In genomic region chr6:89987140-89987539, GRCh38 we compare ENCODE assay signal across 20 cellular contexts.
DNase-seq lines count a peak whose midpoint lies in the region; ATAC-seq and TF ChIP-seq lines count a peak whose summit lies in the region.
"Had no signal": no experiment of that assay in that cellular context is flagged by ENCODE, and none has a peak within 500 bp of the region (broad histone marks: within the 10 kb centered on the region; RNA-seq: fewer than 3 reads in every experiment).

No MANE protein-coding gene starts in this region.

- peak in 1 of 2 donors; percentile 22 for ATAC-seq in CD4-positive, CD25-positive, alpha-beta regulatory T cell (ENCODE audit: low read depth in 2 of 2)
- no peak for ATAC-seq in naive thymus-derived CD8-positive, alpha-beta T cell
- no peak for ATAC-seq in omental fat pad (ENCODE audit: low FRiP score)
- ATAC-seq in GM21528 (IDR thresholded peaks at IDR 0.05; ENCODE audit: low FRiP score, unreplicated experiment): no peak
- ATAC-seq: gastroesophageal sphincter, left ventricle myocardium superior, Right ventricle myocardium inferior had no signal

- H3K36me3 ChIP-seq in CD4-positive, CD25-positive, alpha-beta regulatory T cell (ENCODE audit: control insufficient read depth, insufficient read depth, low read length): no peaks in the 10 kb centered on the region
- H3K36me3 ChIP-seq: gastroesophageal sphincter, transverse colon had no signal

- DNase-seq in AG04450 (ENCODE audit: low read depth, low spot score) (no peak), omental fat pad (ENCODE audit: low spot score) (no peak), NCI-H2171 (lab: John Stamatoyannopoulos, UW) (no peak)
- DNase-seq in CD4-positive, CD25-positive, alpha-beta regulatory T cell: no peak
- DNase-seq in activated T-helper 2 cell treated with anti-CD3 and anti-CD28 coated beads, Interferon-gamma antibody, Interleukin-2, Interleukin-4, amounts not matched to agents 10 μg/mL and 5 μg/mL and 100 μg/mL, durations not matched to agents 14 hours and 24 hours and 36 hours (ENCODE audit: low spot score): no peak
- DNase-seq in naive thymus-derived CD8-positive, alpha-beta T cell: no peak
- DNase-seq: activated CD4-positive, alpha-beta T cell treated with anti-CD3 and anti-CD28 coated beads, Interleukin-2, amount 10 ng/mL, durations not matched to agents 7 days and 5 days; cortex of kidney; DMS 273 treated with DMSO at 0.1 percent for 48 hours; GF-D8; left ventricle myocardium superior; MV-4-11; NCI-H2081; NCI-H524; posterior cingulate gyrus; transverse colon had no signal

- H3K4me3 ChIP-seq in AG04450 (ENCODE audit: low read depth, low read length): no peak overlapping the region
- no peak overlapping the region for H3K4me3 ChIP-seq in CD4-positive, CD25-positive, alpha-beta regulatory T cell (ENCODE audit: low read depth, low read length)
- H3K4me3 ChIP-seq: BLaER1, gastroesophageal sphincter, transverse colon had no signal

- CTCF ChIA-PET in AG04450 (lab: Charles Lee): interaction anchor here (1.5 to 3.4 kb wide), 4 partner anchors 10 to 406 kb away, joined by 4 to 15 read pairs (median 8); no protein-coding TSS in a partner anchor

- peaks cover 10% of the 10 kb centered on the region for H3K36me3 Mint-ChIP-seq in CD4-positive, CD25-positive, alpha-beta regulatory T cell
- peaks cover 83% of the 10 kb centered on the region for H3K36me3 Mint-ChIP-seq in activated T-helper 2 cell treated with anti-CD3 and anti-CD28 coated beads, Interferon-gamma antibody, Interleukin-2, Interleukin-4, amounts not matched to agents 10 μg/mL and 5 μg/mL and 100 μg/mL, durations not matched to agents 14 hours and 24 hours and 36 hours (ENCODE audit: low read depth)
- peaks cover 0 to 74% (median 4%) of the 10 kb centered on the region in 3 donors for H3K36me3 Mint-ChIP-seq in naive thymus-derived CD8-positive, alpha-beta T cell

- no peaks in the 10 kb centered on the region for H3K27me3 ChIP-seq in AG04450 (ENCODE audit: control insufficient read depth, insufficient read depth, low read length)
- no peaks in the 10 kb centered on the region for H3K27me3 ChIP-seq in CD4-positive, CD25-positive, alpha-beta regulatory T cell (ENCODE audit: control insufficient read depth, insufficient read depth, low read length)
- H3K27me3 ChIP-seq: BLaER1, gastroesophageal sphincter, transverse colon had no signal

- POLR2A ChIA-PET in AG04450 (lab: Yijun Ruan, JAX): interaction anchor here (0.6 to 2.6 kb wide), 4 partner anchors 10 to 297 kb away, joined by 3 to 19 read pairs (median 6); no protein-coding TSS in a partner anchor
- POLR2A ChIA-PET in naive thymus-derived CD8-positive, alpha-beta T cell (lab: Charles Lee): interaction anchor here (1.2 kb wide), 1 partner anchor 8 kb away, joined by 3 read pairs; no protein-coding TSS in a partner anchor

- peaks cover 6% of the 10 kb centered on the region for H3K27me3 Mint-ChIP-seq in CD4-positive, CD25-positive, alpha-beta regulatory T cell
- no peaks in the 10 kb centered on the region for H3K27me3 Mint-ChIP-seq in activated T-helper 2 cell treated with anti-CD3 and anti-CD28 coated beads, Interferon-gamma antibody, Interleukin-2, Interleukin-4, amounts not matched to agents 10 μg/mL and 5 μg/mL and 100 μg/mL, durations not matched to agents 14 hours and 24 hours and 36 hours (ENCODE audit: low read depth)
- H3K27me3 Mint-ChIP-seq in naive thymus-derived CD8-positive, alpha-beta T cell: no peaks in the 10 kb centered on the region
- H3K27me3 Mint-ChIP-seq: activated CD4-positive, alpha-beta T cell treated with anti-CD3 and anti-CD28 coated beads, Interleukin-2, amount 10 ng/mL, durations not matched to agents 7 days and 5 days had no signal

- H3K9me3 ChIP-seq in AG04450 (ENCODE audit: control insufficient read depth, insufficient read depth, low read length): no peaks in the 10 kb centered on the region
- no peaks in the 10 kb centered on the region for H3K9me3 ChIP-seq in CD4-positive, CD25-positive, alpha-beta regulatory T cell (ENCODE audit: control insufficient read depth in 2 of 2, low read length in 2 of 2)
- H3K9me3 ChIP-seq: BLaER1, gastroesophageal sphincter, transverse colon had no signal

- no peak overlapping the region for H3K4me3 Mint-ChIP-seq in CD4-positive, CD25-positive, alpha-beta regulatory T cell
- H3K4me3 Mint-ChIP-seq in activated T-helper 2 cell treated with anti-CD3 and anti-CD28 coated beads, Interferon-gamma antibody, Interleukin-2, Interleukin-4, amounts not matched to agents 10 μg/mL and 5 μg/mL and 100 μg/mL, durations not matched to agents 14 hours and 24 hours and 36 hours (ENCODE audit: low read depth): no peak overlapping the region
- no peak overlapping the region for H3K4me3 Mint-ChIP-seq in naive thymus-derived CD8-positive, alpha-beta T cell
- H3K4me3 Mint-ChIP-seq: activated CD4-positive, alpha-beta T cell treated with anti-CD3 and anti-CD28 coated beads, Interleukin-2, amount 10 ng/mL, durations not matched to agents 7 days and 5 days had no signal

- H3K4me1 Mint-ChIP-seq in CD4-positive, CD25-positive, alpha-beta regulatory T cell: peaks cover 0 to 49% (median 15%) of the 10 kb centered on the region in 4 donors
- peaks cover 60% of the 10 kb centered on the region for H3K4me1 Mint-ChIP-seq in activated T-helper 2 cell treated with anti-CD3 and anti-CD28 coated beads, Interferon-gamma antibody, Interleukin-2, Interleukin-4, amounts not matched to agents 10 μg/mL and 5 μg/mL and 100 μg/mL, durations not matched to agents 14 hours and 24 hours and 36 hours (ENCODE audit: low read depth)
- H3K4me1 Mint-ChIP-seq in naive thymus-derived CD8-positive, alpha-beta T cell: peaks cover 42 to 88% (median 77%) of the 10 kb centered on the region in 4 donors

- no peaks in the 10 kb centered on the region for H3K4me1 ChIP-seq in CD4-positive, CD25-positive, alpha-beta regulatory T cell (ENCODE audit: control insufficient read depth, insufficient read depth, low read length, poor library complexity, severe bottlenecking)

- TF ChIP-seq CTCF in AG04450 (IDR thresholded peaks at IDR 0.05; ENCODE audit: low read depth, low read length): no peak
- TF ChIP-seq CTCF in omental fat pad (IDR thresholded peaks at IDR 0.05): no peak

- H3K9me3 Mint-ChIP-seq in CD4-positive, CD25-positive, alpha-beta regulatory T cell: no peaks in the 10 kb centered on the region
- H3K9me3 Mint-ChIP-seq in activated T-helper 2 cell treated with anti-CD3 and anti-CD28 coated beads, Interferon-gamma antibody, Interleukin-2, Interleukin-4, amounts not matched to agents 10 μg/mL and 5 μg/mL and 100 μg/mL, durations not matched to agents 14 hours and 24 hours and 36 hours: no peaks in the 10 kb centered on the region
- H3K9me3 Mint-ChIP-seq in naive thymus-derived CD8-positive, alpha-beta T cell: no peaks in the 10 kb centered on the region
- H3K9me3 Mint-ChIP-seq: activated CD4-positive, alpha-beta T cell treated with anti-CD3 and anti-CD28 coated beads, Interleukin-2, amount 10 ng/mL, durations not matched to agents 7 days and 5 days had no signal

- H3K27ac Mint-ChIP-seq in CD4-positive, CD25-positive, alpha-beta regulatory T cell: peak overlapping the region in 2 of 3 donors; percentile 47 to 68
- H3K27ac Mint-ChIP-seq in activated T-helper 2 cell treated with anti-CD3 and anti-CD28 coated beads, Interferon-gamma antibody, Interleukin-2, Interleukin-4, amounts not matched to agents 10 μg/mL and 5 μg/mL and 100 μg/mL, durations not matched to agents 14 hours and 24 hours and 36 hours: peak overlapping the region; percentile 77
- peak overlapping the region; percentile 8 to 92 (median 70) for H3K27ac Mint-ChIP-seq in naive thymus-derived CD8-positive, alpha-beta T cell
- H3K27ac Mint-ChIP-seq: activated CD4-positive, alpha-beta T cell treated with anti-CD3 and anti-CD28 coated beads, Interleukin-2, amount 10 ng/mL, durations not matched to agents 7 days and 5 days had no signal

- intact Hi-C loops in activated T-helper 2 cell treated with anti-CD3 and anti-CD28 coated beads, Interferon-gamma antibody, Interleukin-2, Interleukin-4, amounts not matched to agents 10 μg/mL and 5 μg/mL and 100 μg/mL, durations not matched to agents 14 hours and 24 hours and 36 hours (cut with micrococcal nuclease): loop anchor here (2.0 kb wide), 1 partner anchor 34 kb away; no protein-coding TSS in a partner anchor

- H3K27ac ChIP-seq in AG04450 (ENCODE audit: low read depth, low read length): peak overlapping the region; percentile 94
- no peak overlapping the region for H3K27ac ChIP-seq in CD4-positive, CD25-positive, alpha-beta regulatory T cell (ENCODE audit: insufficient read depth, low read length, poor library complexity, severe bottlenecking)
- H3K27ac ChIP-seq: BLaER1, gastroesophageal sphincter, transverse colon had no signal
